Comparison of ENCODE assay signal across 30 cellular contexts in genomic region chr3:53282581-53282980, GRCh38.
"Had no signal": no experiment of that assay in that cellular context is flagged by ENCODE, and none has a peak within 500 bp of the region (broad histone marks: within the 10 kb centered on the region; RNA-seq: fewer than 3 reads in every experiment).

No MANE protein-coding gene starts in this region.

- H3K4me3 Mint-ChIP-seq: naive thymus-derived CD4-positive, alpha-beta T cell; natural killer cell treated with Interleukin-12 subunit alpha and Interleukin-12 subunit beta and Interleukin-15 and Interleukin-18, amount 100 ng/mL, for 72 hours; neural progenitor cell; stimulated activated memory B cell treated with anti-CD40 and anti-IgM and Interleukin-4, amounts not matched to agents 10 μg/mL and 1 μg/mL and 100 μg/mL, for 72 hours; stimulated activated naive CD8-positive, alpha-beta T cell treated with anti-CD3 and anti-CD28 coated beads, Interleukin-15, amount 100 ng/mL, for 72 hours; type B pancreatic cell had no signal

- H3K27me3 Mint-ChIP-seq: naive thymus-derived CD4-positive, alpha-beta T cell; natural killer cell treated with Interleukin-12 subunit alpha and Interleukin-12 subunit beta and Interleukin-15 and Interleukin-18, amount 100 ng/mL, for 72 hours; progenitor cell of endocrine pancreas; stimulated activated memory B cell treated with anti-CD40 and anti-IgM and Interleukin-4, amounts not matched to agents 10 μg/mL and 1 μg/mL and 100 μg/mL, for 72 hours; stimulated activated naive CD8-positive, alpha-beta T cell treated with anti-CD3 and anti-CD28 coated beads, Interleukin-15, amount 100 ng/mL, for 72 hours; type B pancreatic cell had no signal

- H3K9me3 Mint-ChIP-seq: naive thymus-derived CD4-positive, alpha-beta T cell; natural killer cell treated with Interleukin-12 subunit alpha and Interleukin-12 subunit beta and Interleukin-15 and Interleukin-18, amount 100 ng/mL, for 72 hours; neural progenitor cell; stimulated activated memory B cell treated with anti-CD40 and anti-IgM and Interleukin-4, amounts not matched to agents 10 μg/mL and 1 μg/mL and 100 μg/mL, for 72 hours; stimulated activated naive CD8-positive, alpha-beta T cell treated with anti-CD3 and anti-CD28 coated beads, Interleukin-15, amount 100 ng/mL, for 72 hours; type B pancreatic cell had no signal

- H3K36me3 ChIP-seq: ovary, uterus had no signal

- H3K27ac Mint-ChIP-seq: naive thymus-derived CD4-positive, alpha-beta T cell; natural killer cell treated with Interleukin-12 subunit alpha and Interleukin-12 subunit beta and Interleukin-15 and Interleukin-18, amount 100 ng/mL, for 72 hours; neural progenitor cell; progenitor cell of endocrine pancreas; stimulated activated memory B cell treated with anti-CD40 and anti-IgM and Interleukin-4, amounts not matched to agents 10 μg/mL and 1 μg/mL and 100 μg/mL, for 72 hours; stimulated activated naive CD8-positive, alpha-beta T cell treated with anti-CD3 and anti-CD28 coated beads, Interleukin-15, amount 100 ng/mL, for 72 hours; type B pancreatic cell had no signal

- H3K9me3 ChIP-seq: ovary, psoas muscle, spleen, suprapubic skin, testis, tibial artery, transverse colon, upper lobe of right lung, uterus had no signal

- H3K27me3 ChIP-seq: neural progenitor cell, ovary, spleen, suprapubic skin, testis, tibial artery, transverse colon, upper lobe of right lung, uterus had no signal

- H3K27ac ChIP-seq: neural progenitor cell, ovary, parathyroid adenoma, psoas muscle, skin epidermis, spleen, suprapubic skin, testis, tibial artery, transverse colon, upper lobe of right lung, uterus had no signal

- H3K4me1 Mint-ChIP-seq: stimulated activated memory B cell treated with anti-CD40 and anti-IgM and Interleukin-4, amounts not matched to agents 10 μg/mL and 1 μg/mL and 100 μg/mL, for 72 hours had no signal

- H3K4me1 ChIP-seq: parathyroid adenoma, psoas muscle, suprapubic skin, tibial artery, upper lobe of right lung, uterus had no signal

- H3K4me3 ChIP-seq: neural progenitor cell, ovary, psoas muscle, skin epidermis, smooth muscle cell, spleen, suprapubic skin, testis, tibial artery, transverse colon, upper lobe of right lung, uterus had no signal

- H2AFZ ChIP-seq: neural progenitor cell, parathyroid adenoma had no signal

- H3K79me2 ChIP-seq: parathyroid adenoma had no signal

- H3K9ac ChIP-seq: neural progenitor cell, parathyroid adenoma had no signal

- H3K4me2 ChIP-seq: neural progenitor cell, smooth muscle cell had no signal

- DNase-seq: naive thymus-derived CD4-positive, alpha-beta T cell; occipital lobe; ovary; psoas muscle; right cardiac atrium; spleen; stimulated activated CD4-positive, alpha-beta T cell treated with anti-CD3 and anti-CD28 coated beads, Interleukin-12 subunit alpha, Interleukin-12 subunit beta, amount 100 ng/mL, for 4 hours; stimulated activated CD4-positive, alpha-beta T cell treated with anti-CD3 and anti-CD28 coated beads, Interleukin-1b, Interleukin-23, amount 100 ng/mL, for 48 hours; stimulated activated CD4-positive, alpha-beta T cell treated with anti-CD3 and anti-CD28 coated beads, Interleukin-4, amount 100 ng/mL, for 1 hour; stimulated activated CD4-positive, alpha-beta T cell treated with anti-CD3 and anti-CD28 coated beads, Interleukin-4, amount 100 ng/mL, for 4 hours; stimulated activated CD8-positive, alpha-beta memory T cell treated with anti-CD3 and anti-CD28 coated beads, Interleukin-4, amount 100 ng/mL, for 48 hours; stimulated activated naive CD4-positive, alpha-beta T cell; stimulated activated naive CD8-positive, alpha-beta T cell treated with anti-CD3 and anti-CD28 coated beads, Interleukin-15, amount 100 ng/mL, for 72 hours; stimulated activated naive CD8-positive, alpha-beta T cell treated with anti-CD3 and anti-CD28 coated beads, Interleukin-15, Interleukin-2, amounts not matched to agents 100 U/mL and 50 U/mL, for 24 hours; substantia nigra; testis; tibial artery; transverse colon; upper lobe of right lung; uterus had no signal

- ATAC-seq: naive thymus-derived CD4-positive, alpha-beta T cell; natural killer cell treated with Interleukin-12 subunit alpha and Interleukin-12 subunit beta and Interleukin-15 and Interleukin-18, amount 100 ng/mL, for 72 hours; psoas muscle; right cardiac atrium; sciatic nerve; stimulated activated memory B cell treated with anti-CD40 and anti-IgM and Interleukin-4, amounts not matched to agents 10 μg/mL and 1 μg/mL and 100 μg/mL, for 72 hours; stimulated activated naive CD8-positive, alpha-beta T cell treated with anti-CD3 and anti-CD28 coated beads, Interleukin-15, amount 100 ng/mL, for 72 hours; stimulated activated naive CD8-positive, alpha-beta T cell treated with anti-CD3 and anti-CD28 coated beads, Interleukin-15, Interleukin-2, amounts not matched to agents 100 U/mL and 50 U/mL, for 24 hours; upper lobe of right lung had no signal
